Comparison of ENCODE assay signal across 18 cellular contexts in genomic region chr7:24373556-24373955, GRCh38.
"Had no signal": no experiment of that assay in that cellular context is flagged by ENCODE, and none has a peak within 500 bp of the region (broad histone marks: within the 10 kb centered on the region; RNA-seq: fewer than 3 reads in every experiment).

No MANE protein-coding gene starts in this region.

- H3K27ac ChIP-seq: RWPE1 had no signal

- DNase-seq: KBM-7; NCI-H1092; NCI-H1436; NCI-H2029; NCI-H2081 treated with DMSO at 0.1 percent for 48 hours; NCI-H2171; NCI-H226; NCI-H446; NCI-H510A; NCI-H526 treated with DMSO at 0.1 percent for 48 hours; NCI-H748 treated with DMSO at 0.1 percent for 48 hours; NK-92 treated with Interleukin-12 subunit alpha and Interleukin-12 subunit beta, amount 100 ng/mL, for 24 hours; PC-3; SHP77; T-helper 1 cell had no signal

- ATAC-seq: Panc1, PC-3, SK-N-SH treated with all-trans-retinoic acid at 6 μM for 48 hours had no signal
